In the genomic region with DNA sequence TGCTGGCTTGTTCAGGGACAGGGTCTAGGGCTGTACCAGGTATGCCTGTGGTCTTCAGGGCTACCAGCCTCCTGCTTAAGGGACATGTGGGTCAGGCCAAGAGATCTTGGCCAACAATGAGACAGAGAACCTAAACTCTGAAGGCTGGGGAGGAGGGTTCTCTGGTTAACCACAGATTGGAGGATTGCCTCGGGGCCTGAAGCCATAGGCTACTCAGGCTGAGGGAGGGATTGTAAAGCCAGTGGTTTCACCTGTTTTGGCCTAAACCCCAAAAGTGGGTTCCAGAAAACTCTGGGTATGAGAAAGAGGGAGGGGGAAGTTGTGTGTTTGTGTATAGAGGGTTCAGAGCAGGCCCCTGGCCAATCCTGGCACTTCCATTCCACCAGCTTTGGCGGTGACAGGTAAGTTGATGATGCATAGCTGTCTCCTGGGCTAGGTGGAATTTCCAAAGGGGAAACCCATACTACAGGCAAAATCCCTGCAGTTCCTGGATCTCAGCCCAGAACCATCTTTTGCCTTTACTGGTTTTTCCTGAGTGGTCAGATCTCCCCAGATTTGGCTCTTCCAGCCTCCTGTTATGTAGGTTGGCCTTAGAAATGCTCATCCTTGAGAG, we compare ENCODE assay signal across 13 cellular contexts. TPM values are rescaled to one million over a fixed set of nuclear protein-coding genes. Genes with fewer than 3 reads are reported as not detected.
DNase-seq lines count a peak whose midpoint lies in the region; ATAC-seq and TF ChIP-seq lines count a peak whose summit lies in the region.
"Had no signal": no experiment of that assay in that cellular context is flagged by ENCODE, and none has a peak within 500 bp of the region (broad histone marks: within the 10 kb centered on the region; RNA-seq: fewer than 3 reads in every experiment).

No MANE protein-coding gene starts in this region.

- H3K27ac ChIP-seq in C4-2B: peak overlapping the region; percentile 43
- H3K27ac ChIP-seq: SJCRH30 had no signal

- DNase-seq in NCI-H2029 (lab: John Stamatoyannopoulos, UW): peak; percentile 40
- DNase-seq in chondrocyte (ENCODE audit: low spot score): no peak
- no peak for DNase-seq in natural killer cell treated with Interleukin-12 subunit alpha and Interleukin-12 subunit beta and Interleukin-15 and Interleukin-18, amount 100 ng/mL, for 72 hours (ENCODE audit: low spot score)
- DNase-seq in KBM-7: no peak
- no peak for DNase-seq in DMS153 (lab: John Stamatoyannopoulos, UW)
- DNase-seq in dermis blood vessel endothelial cell: no peak
- DNase-seq: activated gamma-delta T cell treated with Interleukin-2 at 50 U/mL for 16 hours, DMS 273 treated with DMSO at 0.1 percent for 48 hours, head of caudate nucleus, SJCRH30, uterus had no signal

- peak overlapping the region; percentile 99 for H3K27ac Mint-ChIP-seq in chondrocyte (ENCODE audit: unreplicated experiment)
- H3K27ac Mint-ChIP-seq in natural killer cell treated with Interleukin-12 subunit alpha and Interleukin-12 subunit beta and Interleukin-15 and Interleukin-18, amount 100 ng/mL, for 72 hours: peak overlapping the region; percentile 97 to 98

- peak in 1 of 2 donors; percentile 21 for ATAC-seq in natural killer cell treated with Interleukin-12 subunit alpha and Interleukin-12 subunit beta and Interleukin-15 and Interleukin-18, amount 100 ng/mL, for 72 hours
- ATAC-seq in HG03280 (IDR thresholded peaks at IDR 0.05; ENCODE audit: unreplicated experiment): no peak

- no peak overlapping the region for H3K4me3 Mint-ChIP-seq in chondrocyte (ENCODE audit: unreplicated experiment)
- H3K4me3 Mint-ChIP-seq in natural killer cell treated with Interleukin-12 subunit alpha and Interleukin-12 subunit beta and Interleukin-15 and Interleukin-18, amount 100 ng/mL, for 72 hours: peak overlapping the region; percentile 79

- no peaks in the 10 kb centered on the region for H3K9me3 Mint-ChIP-seq in chondrocyte (ENCODE audit: low read depth)
- no peaks in the 10 kb centered on the region for H3K9me3 Mint-ChIP-seq in natural killer cell treated with Interleukin-12 subunit alpha and Interleukin-12 subunit beta and Interleukin-15 and Interleukin-18, amount 100 ng/mL, for 72 hours

- no peaks in the 10 kb centered on the region for H3K27me3 Mint-ChIP-seq in chondrocyte (ENCODE audit: low read depth)
- H3K27me3 Mint-ChIP-seq in natural killer cell treated with Interleukin-12 subunit alpha and Interleukin-12 subunit beta and Interleukin-15 and Interleukin-18, amount 100 ng/mL, for 72 hours: no peaks in the 10 kb centered on the region

- in situ Hi-C loops in KBM-7 (cut with MboI; ENCODE audit: low pct_unique_long_range_greater_than_20kb, low sequenced_read_pairs): no loop called here

- peaks cover 43% of the 10 kb centered on the region for H3K4me1 Mint-ChIP-seq in chondrocyte (ENCODE audit: low read depth)
- peaks cover 66 to 70% of the 10 kb centered on the region in 2 donors for H3K4me1 Mint-ChIP-seq in natural killer cell treated with Interleukin-12 subunit alpha and Interleukin-12 subunit beta and Interleukin-15 and Interleukin-18, amount 100 ng/mL, for 72 hours (ENCODE audit: low read depth in 2 of 2)

- peaks cover 46% of the 10 kb centered on the region for H3K36me3 Mint-ChIP-seq in chondrocyte (ENCODE audit: low read depth)
- peaks cover 38% of the 10 kb centered on the region for H3K36me3 Mint-ChIP-seq in natural killer cell treated with Interleukin-12 subunit alpha and Interleukin-12 subunit beta and Interleukin-15 and Interleukin-18, amount 100 ng/mL, for 72 hours

- no peak for TF ChIP-seq CTCF in C4-2B (conservative IDR thresholded peaks at IDR 0.05)
- TF ChIP-seq CTCF in chondrocyte (IDR thresholded peaks at IDR 0.05): no peak

RNA-seq across cellular contexts. Expression of gene CCDC97, which starts 13.5 kb away (rescaled TPM):
- total RNA-seq in chondrocyte (21.8 to 33.2 TPM (median 25.5 TPM) in 3 replicates), dermis blood vessel endothelial cell (7.5 and 13.2 TPM in 2 replicates)
- total RNA-seq in natural killer cell treated with Interleukin-12 subunit alpha and Interleukin-12 subunit beta and Interleukin-15 and Interleukin-18, amount 100 ng/mL, for 72 hours: 10 to 100 TPM; 52.5 to 56.2 TPM

RNA-seq across cellular contexts. Expression of gene HNRNPUL1, which starts 32.3 kb away (rescaled TPM):
- total RNA-seq in chondrocyte (158 to 195 TPM (median 161 TPM) in 3 replicates), dermis blood vessel endothelial cell (63.3 and 171 TPM in 2 replicates)
- 100 to 1,000 TPM; 248 to 319 TPM for total RNA-seq in natural killer cell treated with Interleukin-12 subunit alpha and Interleukin-12 subunit beta and Interleukin-15 and Interleukin-18, amount 100 ng/mL, for 72 hours

RNA-seq across cellular contexts. Expression of gene TGFB1, which starts 57.3 kb away (rescaled TPM):
- 188 to 197 TPM (median 195 TPM) in 3 replicates for total RNA-seq in chondrocyte
- total RNA-seq in natural killer cell treated with Interleukin-12 subunit alpha and Interleukin-12 subunit beta and Interleukin-15 and Interleukin-18, amount 100 ng/mL, for 72 hours: 100 to 1,000 TPM; 108 to 131 TPM
- 19.4 and 74.5 TPM in 2 replicates for total RNA-seq in dermis blood vessel endothelial cell
